In genomic region chr17:75032896-75033294, GRCh38 we compare ENCODE assay signal across 2 cellular contexts.
TF ChIP-seq lines count a peak whose summit lies in the region.

No MANE protein-coding gene starts in this region.

TF ChIP-seq in IMR-90, 13 proteins besides CTCF, POLR2A, EP300 and RAD21:
- TF ChIP-seq ELK1 (IDR thresholded peaks at IDR 0.05; ENCODE audit: borderline replicate concordance, low read depth, low read length): no peak
- no peak for TF ChIP-seq FOS (IDR thresholded peaks at IDR 0.05; ENCODE audit: low read depth, low read length)
- no peak for TF ChIP-seq MAZ (IDR thresholded peaks at IDR 0.05; ENCODE audit: borderline replicate concordance, low read depth, low read length)
- no peak for TF ChIP-seq RFX5 (IDR thresholded peaks at IDR 0.05; ENCODE audit: low read depth, low read length)
- TF ChIP-seq SMC3 (IDR thresholded peaks at IDR 0.05; ENCODE audit: low read depth, low read length): no peak
- no peak for TF ChIP-seq USF2 (IDR thresholded peaks at IDR 0.05; ENCODE audit: low read depth, low read length)
- no peak for TF ChIP-seq CEBPB (IDR thresholded peaks at IDR 0.05; ENCODE audit: low read depth, low read length)
- no peak for TF ChIP-seq CHD1 (IDR thresholded peaks at IDR 0.05; ENCODE audit: low read depth, low read length)
- TF ChIP-seq NFE2L2 (IDR thresholded peaks at IDR 0.05; ENCODE audit: low read depth, low read length): no peak

TF ChIP-seq in K562, 482 proteins besides CTCF, POLR2A, EP300 and RAD21:
- no peak for TF ChIP-seq RCOR1 (IDR thresholded peaks at IDR 0.05; ENCODE audit: borderline replicate concordance in 1 of 2, low read depth in 2 of 2, low read length in 2 of 2)
- TF ChIP-seq, protein P1, sequence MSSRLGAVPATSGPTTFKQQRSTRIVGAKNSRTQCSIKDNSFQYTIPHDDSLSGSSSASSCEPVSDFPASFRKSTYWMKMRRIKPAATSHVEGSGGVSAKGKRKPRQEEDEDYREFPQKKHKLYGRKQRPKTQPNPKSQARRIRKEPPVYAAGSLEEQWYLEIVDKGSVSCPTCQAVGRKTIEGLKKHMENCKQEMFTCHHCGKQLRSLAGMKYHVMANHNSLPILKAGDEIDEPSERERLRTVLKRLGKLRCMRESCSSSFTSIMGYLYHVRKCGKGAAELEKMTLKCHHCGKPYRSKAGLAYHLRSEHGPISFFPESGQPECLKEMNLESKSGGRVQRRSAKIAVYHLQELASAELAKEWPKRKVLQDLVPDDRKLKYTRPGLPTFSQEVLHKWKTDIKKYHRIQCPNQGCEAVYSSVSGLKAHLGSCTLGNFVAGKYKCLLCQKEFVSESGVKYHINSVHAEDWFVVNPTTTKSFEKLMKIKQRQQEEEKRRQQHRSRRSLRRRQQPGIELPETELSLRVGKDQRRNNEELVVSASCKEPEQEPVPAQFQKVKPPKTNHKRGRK (tag; IDR thresholded peaks at IDR 0.05): peak; percentile 30; the same call in 1 of the 2 replicates
- TF ChIP-seq NR2F6 (CRISPR knock-in tag; IDR thresholded peaks at IDR 0.05): no peak
- TF ChIP-seq ZNF408 (CRISPR knock-in tag; IDR thresholded peaks at IDR 0.05; ENCODE audit: low read depth): no peak
- peak; percentile 26; the same call in 1 of the 2 replicates for TF ChIP-seq NFIC (IDR thresholded peaks at IDR 0.05)
- peak; percentile 15; the same call in 1 of the 2 replicates for TF ChIP-seq ZNF121 (CRISPR knock-in tag; conservative IDR thresholded peaks at IDR 0.05)
- TF ChIP-seq ZNF3 (CRISPR knock-in tag; IDR thresholded peaks at IDR 0.05): no peak
- TF ChIP-seq, protein P2, sequence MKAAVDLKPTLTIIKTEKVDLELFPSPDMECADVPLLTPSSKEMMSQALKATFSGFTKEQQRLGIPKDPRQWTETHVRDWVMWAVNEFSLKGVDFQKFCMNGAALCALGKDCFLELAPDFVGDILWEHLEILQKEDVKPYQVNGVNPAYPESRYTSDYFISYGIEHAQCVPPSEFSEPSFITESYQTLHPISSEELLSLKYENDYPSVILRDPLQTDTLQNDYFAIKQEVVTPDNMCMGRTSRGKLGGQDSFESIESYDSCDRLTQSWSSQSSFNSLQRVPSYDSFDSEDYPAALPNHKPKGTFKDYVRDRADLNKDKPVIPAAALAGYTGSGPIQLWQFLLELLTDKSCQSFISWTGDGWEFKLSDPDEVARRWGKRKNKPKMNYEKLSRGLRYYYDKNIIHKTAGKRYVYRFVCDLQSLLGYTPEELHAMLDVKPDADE (conservative IDR thresholded peaks at IDR 0.05; ENCODE audit: control insufficient read depth, low read depth, low read length): 0 out of 2 replicates have a peak, but pooled peaks have one; percentile 28
- TF ChIP-seq TEAD1 (CRISPR knock-in tag; IDR thresholded peaks at IDR 0.05): no peak
